ENCODE assay signal across 1 cellular context in genomic region chr2:207844648-207845047, GRCh38.
TF ChIP-seq lines count a peak whose summit lies in the region.

No MANE protein-coding gene starts in this region.

TF ChIP-seq in GM23338, 12 proteins besides CTCF, POLR2A, EP300 and RAD21 (continued from another document):
- TF ChIP-seq ZNF462 (CRISPR knock-in tag; IDR thresholded peaks at IDR 0.05) = no peak
- TF ChIP-seq NANOG (IDR thresholded peaks at IDR 0.05; ENCODE audit: borderline replicate concordance) = no peak
- TF ChIP-seq EZH2phosphoT487 (IDR thresholded peaks at IDR 0.05; ENCODE audit: unreplicated experiment) = no peak
- TF ChIP-seq STAT1 (IDR thresholded peaks at IDR 0.05; ENCODE audit: unreplicated experiment) = no peak
- TF ChIP-seq ZNF331 (CRISPR knock-in tag; IDR thresholded peaks at IDR 0.05; ENCODE audit: low read depth) = no peak
- no peak for TF ChIP-seq ZNF114 (CRISPR knock-in tag; IDR thresholded peaks at IDR 0.05)
- TF ChIP-seq POLR2AphosphoS5 (IDR thresholded peaks at IDR 0.05; ENCODE audit: low read depth) = no peak
- TF ChIP-seq CREB1 (CRISPR knock-in tag; IDR thresholded peaks at IDR 0.05; ENCODE audit: low read depth) = no peak
- TF ChIP-seq EZH2 (IDR thresholded peaks at IDR 0.05; ENCODE audit: low read depth, unreplicated experiment) = no peak
- TF ChIP-seq ETS1 (IDR thresholded peaks at IDR 0.05) = no peak
- no peak for TF ChIP-seq REST (IDR thresholded peaks at IDR 0.05; ENCODE audit: unreplicated experiment)
